10 cellular contexts compared by ENCODE assay signal in the genomic region with DNA sequence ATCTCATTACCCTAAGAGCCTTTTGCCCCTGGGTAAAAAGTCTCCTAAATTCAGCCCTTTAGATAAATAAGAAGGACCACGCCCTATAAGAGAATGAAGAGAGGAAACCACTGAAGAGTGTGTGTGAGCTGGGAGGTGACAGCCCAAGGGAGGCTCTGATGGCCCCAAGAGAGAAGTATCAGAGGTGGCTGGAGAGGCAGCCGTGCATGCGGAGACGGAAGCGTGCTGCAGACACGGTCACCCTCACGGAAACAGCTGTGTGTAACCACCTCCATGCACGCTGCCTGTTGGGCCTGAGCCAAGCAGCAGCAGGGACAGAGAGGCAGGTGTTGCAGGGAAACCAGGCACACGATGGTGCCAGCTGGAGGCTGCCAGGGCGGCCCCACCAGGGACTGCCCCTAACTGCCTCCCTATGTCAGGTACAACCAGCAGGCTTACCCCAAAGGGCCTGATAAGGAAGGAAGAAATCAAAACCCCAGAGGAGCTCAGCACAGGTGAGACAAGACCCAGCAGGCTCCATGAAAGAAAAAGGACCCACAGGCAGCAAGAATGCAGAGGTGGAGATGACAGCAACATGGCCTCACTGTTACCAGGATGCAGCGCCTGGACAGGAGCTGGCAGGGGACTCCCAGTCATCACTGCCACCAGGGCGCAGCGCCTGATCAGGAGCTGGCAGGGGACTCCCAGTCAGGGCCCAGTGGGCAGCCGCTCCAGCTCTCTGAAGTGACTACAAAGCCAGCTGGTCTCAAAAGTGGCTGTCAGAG. TPM values are rescaled to one million over a fixed set of nuclear protein-coding genes. Genes with fewer than 3 reads are reported as not detected.
A peak's percentile ranks its signal among the peaks of the same experiment; 100 is the strongest.
DNase-seq lines count a peak whose midpoint lies in the region; ATAC-seq, FAIRE-seq and TF ChIP-seq lines count a peak whose summit lies in the region.
"Had no signal": no experiment of that assay in that cellular context is flagged by ENCODE, and none has a peak within 500 bp of the region (broad histone marks: within the 10 kb centered on the region; RNA-seq: fewer than 3 reads in every experiment).

No MANE protein-coding gene starts in this region.

- no peak for FAIRE-seq in D721Med (lab: Jason Lieb, UNC)
- FAIRE-seq: astrocyte had no signal

- 81% methylated on average over 11 of the region's 14 CpGs; no CpG with 5 or more reads in 1 of the 2 donors for WGBS in gastroesophageal sphincter (ENCODE audit: low coverage in 1 of 2), 2 donors

- ATAC-seq in GM19324 (IDR thresholded peaks at IDR 0.05; ENCODE audit: low FRiP score, unreplicated experiment) (peak; percentile 94), HG03103 (IDR thresholded peaks at IDR 0.05; ENCODE audit: low read depth, unreplicated experiment) (peak; percentile 93), gastroesophageal sphincter (no peak)

- no peaks in the 10 kb centered on the region for H3K9me3 ChIP-seq in gastroesophageal sphincter

- no peak for TF ChIP-seq POLR2A in gastroesophageal sphincter (IDR thresholded peaks at IDR 0.05)

- H3K27me3 ChIP-seq in gastroesophageal sphincter = peaks cover 22% of the 10 kb centered on the region

- H3K4me1 ChIP-seq in gastroesophageal sphincter = no peaks in the 10 kb centered on the region

- TF ChIP-seq CTCF in D721Med (IDR thresholded peaks at IDR 0.05; ENCODE audit: insufficient read depth, missing control alignments) = no peak
- TF ChIP-seq CTCF in gastroesophageal sphincter (IDR thresholded peaks at IDR 0.05) = no peak

- no peak overlapping the region for H3K4me3 ChIP-seq in gastroesophageal sphincter

- DNase-seq in D721Med (ENCODE audit: insufficient read length, low spot score) = peak; percentile 6
- DNase-seq in NCI-H2196 (lab: John Stamatoyannopoulos, UW; ENCODE audit: unreplicated experiment) = peak; percentile 84
- peak; percentile 16 for DNase-seq in activated naive CD4-positive, alpha-beta T cell treated with anti-CD3 and anti-CD28 coated beads, Interleukin-2, amount 50 U/mL, for 16 hours
- peak; percentile 35 for DNase-seq in mucosa of gallbladder (ENCODE audit: low spot score)
- DNase-seq in A172 (ENCODE audit: low spot score) = no peak

- no peak overlapping the region for H3K27ac ChIP-seq in gastroesophageal sphincter

- H3K36me3 ChIP-seq in gastroesophageal sphincter = peaks cover 0 to 49% of the 10 kb centered on the region in 2 donors

- TF ChIP-seq EP300 in gastroesophageal sphincter (IDR thresholded peaks at IDR 0.05) = no peak

RNA-seq across cellular contexts. Expression of a gene that starts 7.8 kb away (rescaled TPM):
- total RNA-seq in mucosa of gallbladder (2.2 TPM), gastroesophageal sphincter (1 to 10 TPM in 1 of 4 donors, not detected in 3; 2.5 TPM)
- not detected in 2 replicates for total RNA-seq in A172 (2014; rRNA removed; shearing (Covaris generic))
- total RNA-seq: pulmonary artery endothelial cell had no signal

RNA-seq across cellular contexts. Expression of a gene that starts 12.5 kb away (rescaled TPM):
- total RNA-seq in mucosa of gallbladder (31.4 TPM), gastroesophageal sphincter (10 to 100 TPM; 20.0 to 26.7 (median 21.3) TPM)
- 37.7 and 48.0 TPM in 2 replicates for total RNA-seq in A172 (2014; rRNA removed; shearing (Covaris generic))

RNA-seq across cellular contexts. Expression of a gene that starts 23.1 kb away (rescaled TPM):
- total RNA-seq in mucosa of gallbladder (not detected), gastroesophageal sphincter (1 to 10 TPM in 1 of 4 donors, under 1 TPM in 1, not detected in 2; 0.54 to 2.3 TPM)
- 0.24 and 0.26 TPM in 2 replicates for total RNA-seq in A172 (2014; rRNA removed; shearing (Covaris generic))

RNA-seq across cellular contexts. Expression of a gene that starts 44.8 kb away (rescaled TPM):
- total RNA-seq in mucosa of gallbladder = 16.3 TPM
- total RNA-seq in A172 (2014; rRNA removed; shearing (Covaris generic)) = 24.0 and 24.2 TPM in 2 replicates
- total RNA-seq in gastroesophageal sphincter = 10 to 100 TPM in 3 of 4 donors, 1 to 10 TPM in 1; 9.8 to 17.5 (median 13.8) TPM
